2 cellular contexts compared by ENCODE assay signal in the genomic region with DNA sequence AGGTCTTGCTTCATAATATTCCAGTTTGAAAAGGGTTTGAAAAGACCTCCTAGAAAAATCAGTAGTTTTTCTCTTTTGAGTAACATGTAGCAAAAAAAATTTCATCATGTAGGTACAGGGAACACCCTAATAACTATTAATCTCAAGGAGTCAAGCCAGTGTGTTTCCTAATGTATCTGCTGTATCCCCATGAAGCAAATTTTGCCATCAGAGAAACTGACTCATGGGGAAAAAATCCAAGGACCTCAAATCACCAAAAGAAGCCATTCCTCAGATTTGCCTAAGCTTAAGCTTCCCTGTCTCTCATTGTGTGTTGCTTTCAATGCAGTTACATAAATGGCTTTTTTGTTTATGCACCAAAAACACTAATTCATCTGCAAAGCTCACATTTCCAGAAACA.
TF ChIP-seq lines count a peak whose summit lies in the region.

No MANE protein-coding gene starts in this region.

TF ChIP-seq in A549, 52 proteins besides CTCF, POLR2A, EP300 and RAD21:
- TF ChIP-seq SMC3 (IDR thresholded peaks at IDR 0.05) (no peak), ZC3H11A (IDR thresholded peaks at IDR 0.05) (no peak), CBX2 (IDR thresholded peaks at IDR 0.05; ENCODE audit: borderline replicate concordance, low read depth) (no peak), HOXA7 (CRISPR knock-in tag; IDR thresholded peaks at IDR 0.05) (no peak), CHD2 (IDR thresholded peaks at IDR 0.05; ENCODE audit: low read length, partially characterized antibody) (no peak), NFE2L2 (conservative IDR thresholded peaks at IDR 0.05; ENCODE audit: low read length) (no peak), FOXS1 (CRISPR knock-in tag; IDR thresholded peaks at IDR 0.05) (no peak), MAZ (IDR thresholded peaks at IDR 0.05; ENCODE audit: borderline replicate concordance, low read depth, low read length) (no peak), RFX5 (IDR thresholded peaks at IDR 0.05) (no peak), HDAC2 (IDR thresholded peaks at IDR 0.05) (no peak), KDM5A (IDR thresholded peaks at IDR 0.05) (no peak)
- TF ChIP-seq, protein P1, sequence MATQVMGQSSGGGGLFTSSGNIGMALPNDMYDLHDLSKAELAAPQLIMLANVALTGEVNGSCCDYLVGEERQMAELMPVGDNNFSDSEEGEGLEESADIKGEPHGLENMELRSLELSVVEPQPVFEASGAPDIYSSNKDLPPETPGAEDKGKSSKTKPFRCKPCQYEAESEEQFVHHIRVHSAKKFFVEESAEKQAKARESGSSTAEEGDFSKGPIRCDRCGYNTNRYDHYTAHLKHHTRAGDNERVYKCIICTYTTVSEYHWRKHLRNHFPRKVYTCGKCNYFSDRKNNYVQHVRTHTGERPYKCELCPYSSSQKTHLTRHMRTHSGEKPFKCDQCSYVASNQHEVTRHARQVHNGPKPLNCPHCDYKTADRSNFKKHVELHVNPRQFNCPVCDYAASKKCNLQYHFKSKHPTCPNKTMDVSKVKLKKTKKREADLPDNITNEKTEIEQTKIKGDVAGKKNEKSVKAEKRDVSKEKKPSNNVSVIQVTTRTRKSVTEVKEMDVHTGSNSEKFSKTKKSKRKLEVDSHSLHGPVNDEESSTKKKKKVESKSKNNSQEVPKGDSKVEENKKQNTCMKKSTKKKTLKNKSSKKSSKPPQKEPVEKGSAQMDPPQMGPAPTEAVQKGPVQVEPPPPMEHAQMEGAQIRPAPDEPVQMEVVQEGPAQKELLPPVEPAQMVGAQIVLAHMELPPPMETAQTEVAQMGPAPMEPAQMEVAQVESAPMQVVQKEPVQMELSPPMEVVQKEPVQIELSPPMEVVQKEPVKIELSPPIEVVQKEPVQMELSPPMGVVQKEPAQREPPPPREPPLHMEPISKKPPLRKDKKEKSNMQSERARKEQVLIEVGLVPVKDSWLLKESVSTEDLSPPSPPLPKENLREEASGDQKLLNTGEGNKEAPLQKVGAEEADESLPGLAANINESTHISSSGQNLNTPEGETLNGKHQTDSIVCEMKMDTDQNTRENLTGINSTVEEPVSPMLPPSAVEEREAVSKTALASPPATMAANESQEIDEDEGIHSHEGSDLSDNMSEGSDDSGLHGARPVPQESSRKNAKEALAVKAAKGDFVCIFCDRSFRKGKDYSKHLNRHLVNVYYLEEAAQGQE (IDR thresholded peaks at IDR 0.05): no peak
- TF ChIP-seq, protein P2, sequence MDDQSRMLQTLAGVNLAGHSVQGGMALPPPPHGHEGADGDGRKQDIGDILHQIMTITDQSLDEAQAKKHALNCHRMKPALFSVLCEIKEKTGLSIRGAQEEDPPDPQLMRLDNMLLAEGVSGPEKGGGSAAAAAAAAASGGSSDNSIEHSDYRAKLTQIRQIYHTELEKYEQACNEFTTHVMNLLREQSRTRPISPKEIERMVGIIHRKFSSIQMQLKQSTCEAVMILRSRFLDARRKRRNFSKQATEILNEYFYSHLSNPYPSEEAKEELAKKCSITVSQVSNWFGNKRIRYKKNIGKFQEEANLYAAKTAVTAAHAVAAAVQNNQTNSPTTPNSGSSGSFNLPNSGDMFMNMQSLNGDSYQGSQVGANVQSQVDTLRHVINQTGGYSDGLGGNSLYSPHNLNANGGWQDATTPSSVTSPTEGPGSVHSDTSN (IDR thresholded peaks at IDR 0.05): no peak

TF ChIP-seq in WTC11, 78 proteins besides CTCF, POLR2A, EP300 and RAD21:
- TF ChIP-seq GABPB1 (CRISPR knock-in tag; IDR thresholded peaks at IDR 0.05): no peak
- TF ChIP-seq ZNF317 (CRISPR knock-in tag; IDR thresholded peaks at IDR 0.05; ENCODE audit: borderline replicate concordance, low read depth): no peak
- TF ChIP-seq SMAD3 (CRISPR knock-in tag; IDR thresholded peaks at IDR 0.05; ENCODE audit: borderline replicate concordance): no peak
- TF ChIP-seq FOXJ3 (CRISPR knock-in tag; IDR thresholded peaks at IDR 0.05; ENCODE audit: borderline replicate concordance): no peak
- no peak for TF ChIP-seq RORB (CRISPR knock-in tag; IDR thresholded peaks at IDR 0.05)
- no peak for TF ChIP-seq TEAD4 (CRISPR knock-in tag; IDR thresholded peaks at IDR 0.05)
- no peak for TF ChIP-seq ATF1 (CRISPR knock-in tag; IDR thresholded peaks at IDR 0.05)
